ENCODE assay signal across 9 cellular contexts in the genomic region with DNA sequence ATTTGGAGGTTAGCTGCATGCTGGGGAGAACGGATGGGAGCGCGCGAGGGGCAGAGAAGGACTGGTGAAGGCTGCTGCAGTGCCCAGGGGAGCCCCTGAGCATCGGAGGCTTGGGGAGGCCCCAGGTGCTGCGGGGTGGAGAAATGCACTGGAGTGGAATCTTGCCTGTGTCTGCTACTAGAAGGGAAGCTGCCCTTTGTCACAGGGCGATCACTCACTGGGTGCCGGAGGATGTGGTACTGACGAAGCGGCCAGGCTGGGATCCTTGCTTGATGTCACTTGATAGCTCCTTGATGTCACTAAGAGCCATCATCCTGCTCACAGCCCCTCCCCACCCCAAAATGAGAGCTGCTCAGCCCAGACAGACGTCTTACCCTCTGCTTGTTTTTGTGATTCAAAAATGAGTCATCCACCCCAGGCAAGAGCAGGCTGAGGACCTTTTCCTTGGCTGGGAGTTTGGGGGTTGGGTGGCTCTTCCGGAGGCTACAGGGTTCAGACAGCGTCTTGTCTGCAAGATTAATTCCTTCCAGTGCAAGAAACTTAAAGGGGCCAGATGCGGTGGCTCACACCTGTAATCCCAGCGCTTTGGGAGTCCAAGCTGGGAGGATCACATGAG.
DNase-seq lines count a peak whose midpoint lies in the region; ATAC-seq lines count a peak whose summit lies in the region.
"Had no signal": no experiment of that assay in that cellular context is flagged by ENCODE, and none has a peak within 500 bp of the region (broad histone marks: within the 10 kb centered on the region; RNA-seq: fewer than 3 reads in every experiment).

No MANE protein-coding gene starts in this region.

- H3K9me3 ChIP-seq in SJSA1 (replicated peaks) = no peaks in the 10 kb centered on the region

- DNase-seq in activated T-cell treated with anti-CD3 and anti-CD28 coated beads for 1 hour (ENCODE audit: low read depth) = peak; percentile 4
- DNase-seq in activated T-cell treated with anti-CD3 and anti-CD28 coated beads, Interleukin-2, amount 50 U/mL, for 1 hour = no peak
- DNase-seq in SJSA1 (ENCODE audit: low read depth in 1 of 2, low spot score in 2 of 2) = peak; percentile 79 to 85
- DNase-seq in fibroblast of gingiva (ENCODE audit: low read depth) = peak; percentile 36
- DNase-seq in stimulated activated CD4-positive, alpha-beta T cell treated with anti-CD3 and anti-CD28 coated beads, TNF-alpha, amount 100 ng/mL, for 48 hours (ENCODE audit: low read depth in 3 of 3) = peak in 2 of 3 donors; percentile 4 to 20
- no peak for DNase-seq in GM19238 (ENCODE audit: insufficient read length, low spot score)
- DNase-seq: Karpas-422 had no signal

- peaks cover 18% of the 10 kb centered on the region for H3K4me1 ChIP-seq in SJSA1 (replicated peaks)

- H3K27ac ChIP-seq in SJSA1 = no peak overlapping the region

- no peak overlapping the region for H3K4me3 ChIP-seq in SJSA1

- H3K27me3 ChIP-seq in SJSA1 (replicated peaks) = no peaks in the 10 kb centered on the region; the same call in 1 of the 2 replicates

- no peaks in the 10 kb centered on the region for H3K36me3 ChIP-seq in SJSA1

- ATAC-seq in HG03196 (IDR thresholded peaks at IDR 0.05; ENCODE audit: unreplicated experiment) = no peak
- ATAC-seq in GM18861 (IDR thresholded peaks at IDR 0.05; ENCODE audit: unreplicated experiment) = no peak

Comparison
In these comparisons a context has a peak if more than half of its experiments do, and no peak if none do; other contexts are left out.
1. DNase-seq: peak in activated T-cell treated with anti-CD3 and anti-CD28 coated beads for 1 hour (single experiment), SJSA1 (2 of 2), fibroblast of gingiva (single experiment) and stimulated activated CD4-positive, alpha-beta T cell treated with anti-CD3 and anti-CD28 coated beads, TNF-alpha, amount 100 ng/mL, for 48 hours (2 of 3); none in activated T-cell treated with anti-CD3 and anti-CD28 coated beads, Interleukin-2, amount 50 U/mL, for 1 hour (single experiment) and GM19238 (single experiment).